Comparison of ENCODE assay signal across 12 cellular contexts in genomic region chr3:39361252-39361927, GRCh38. TPM values are rescaled to one million over a fixed set of nuclear protein-coding genes. Genes with fewer than 3 reads are reported as not detected.
DNase-seq lines count a peak whose midpoint lies in the region; ATAC-seq and TF ChIP-seq lines count a peak whose summit lies in the region.
"Had no signal": no experiment of that assay in that cellular context is flagged by ENCODE, and none has a peak within 500 bp of the region (broad histone marks: within the 10 kb centered on the region; RNA-seq: fewer than 3 reads in every experiment).

No MANE protein-coding gene starts in this region.

- ATAC-seq in HG02870 (IDR thresholded peaks at IDR 0.05; ENCODE audit: unreplicated experiment), result peak; percentile 83
- ATAC-seq in natural killer cell, result peak; percentile 83 to 93 (median 90)
- ATAC-seq in HG03439 (IDR thresholded peaks at IDR 0.05; ENCODE audit: unreplicated experiment), result no peak
- ATAC-seq: psoas muscle had no signal

- H3K4me3 Mint-ChIP-seq in activated CD4-positive, alpha-beta memory T cell treated with anti-CD3 and anti-CD28 coated beads for 36 hours, result peak overlapping the region; percentile 35
- peak overlapping the region; percentile 78 for H3K4me3 Mint-ChIP-seq in natural killer cell

- CTCF ChIA-PET in activated CD4-positive, alpha-beta memory T cell treated with anti-CD3 and anti-CD28 coated beads for 36 hours (lab: Charles Lee), result interaction anchor here (1.0 to 1.6 kb wide), 5 partner anchors 16 to 172 kb away, joined by 4 to 14 read pairs (median 5); no protein-coding TSS in a partner anchor

- no peaks in the 10 kb centered on the region for H3K9me3 ChIP-seq in HAP-1
- H3K9me3 ChIP-seq: psoas muscle, SJSA1, tibial artery had no signal

- in situ Hi-C loops in HAP-1 (cut with MboI; ENCODE audit: low sequenced_read_pairs), result no loop called here

- DNase-seq in activated CD4-positive, alpha-beta memory T cell treated with anti-CD3 and anti-CD28 coated beads for 36 hours, result peak; percentile 75
- DNase-seq in natural killer cell, result peak; percentile 46
- no peak for DNase-seq in HAP-1 (ENCODE audit: low spot score in 2 of 2)
- no peak for DNase-seq in AG08396 (ENCODE audit: low spot score)
- DNase-seq in ecto neural progenitor cell (ENCODE audit: low spot score), result no peak
- DNase-seq: H7, psoas muscle, tibial artery had no signal

- H3K4me3 ChIP-seq in GM12875 (ENCODE audit: low read depth, low read length), result peak overlapping the region; percentile 10
- no peak overlapping the region for H3K4me3 ChIP-seq in HAP-1
- H3K4me3 ChIP-seq: psoas muscle, SJSA1, tibial artery had no signal

- TF ChIP-seq CTCF in GM12875 (IDR thresholded peaks at IDR 0.05; ENCODE audit: borderline replicate concordance, insufficient read depth, low read depth, low read length) (no peak), natural killer cell (IDR thresholded peaks at IDR 0.05) (no peak)

- POLR2A ChIA-PET in activated CD4-positive, alpha-beta memory T cell treated with anti-CD3 and anti-CD28 coated beads for 36 hours (lab: Charles Lee), result no interaction called here

- no peaks in the 10 kb centered on the region for H3K27me3 ChIP-seq in HAP-1 (ENCODE audit: low read depth)
- H3K27me3 ChIP-seq: SJSA1, tibial artery had no signal

- H3K27me3 Mint-ChIP-seq in activated CD4-positive, alpha-beta memory T cell treated with anti-CD3 and anti-CD28 coated beads for 36 hours, result no peaks in the 10 kb centered on the region
- H3K27me3 Mint-ChIP-seq in natural killer cell (ENCODE audit: low read depth in 2 of 2), result no peaks in the 10 kb centered on the region

- no peaks in the 10 kb centered on the region for H3K4me1 ChIP-seq in HAP-1
- H3K4me1 ChIP-seq: psoas muscle, SJSA1, tibial artery had no signal

- intact Hi-C loops in activated CD4-positive, alpha-beta memory T cell treated with anti-CD3 and anti-CD28 coated beads for 36 hours (cut with micrococcal nuclease), result loop anchor here (1.0 to 2.0 kb wide), 2 partner anchors 15 to 33 kb away; no protein-coding TSS in a partner anchor
- intact Hi-C loops in natural killer cell (cut with micrococcal nuclease), result no loop called here

- H3K9me3 Mint-ChIP-seq in activated CD4-positive, alpha-beta memory T cell treated with anti-CD3 and anti-CD28 coated beads for 36 hours, result no peaks in the 10 kb centered on the region
- no peaks in the 10 kb centered on the region for H3K9me3 Mint-ChIP-seq in natural killer cell

- H3K4me1 Mint-ChIP-seq in activated CD4-positive, alpha-beta memory T cell treated with anti-CD3 and anti-CD28 coated beads for 36 hours (ENCODE audit: low read depth), result peaks cover 43% of the 10 kb centered on the region
- peaks cover 51 to 68% of the 10 kb centered on the region in 2 donors for H3K4me1 Mint-ChIP-seq in natural killer cell

- H3K36me3 Mint-ChIP-seq in activated CD4-positive, alpha-beta memory T cell treated with anti-CD3 and anti-CD28 coated beads for 36 hours, result no peaks in the 10 kb centered on the region
- H3K36me3 Mint-ChIP-seq in natural killer cell, result no peaks in the 10 kb centered on the region

- no peaks in the 10 kb centered on the region for H3K36me3 ChIP-seq in HAP-1 (replicated peaks)
- H3K36me3 ChIP-seq: SJSA1, tibial artery had no signal

- peak overlapping the region; percentile 53 for H3K27ac Mint-ChIP-seq in activated CD4-positive, alpha-beta memory T cell treated with anti-CD3 and anti-CD28 coated beads for 36 hours
- H3K27ac Mint-ChIP-seq in natural killer cell, result peak overlapping the region; percentile 69 to 90

RNA-seq across cellular contexts. Expression of gene SLC25A38, which starts 21.8 kb away (rescaled TPM):
- 10 to 100 TPM; 23.1 to 24.9 TPM for total RNA-seq in activated CD4-positive, alpha-beta memory T cell treated with anti-CD3 and anti-CD28 coated beads for 36 hours
- 10 to 100 TPM; 40.0 to 44.7 (median 41.7) TPM for total RNA-seq in natural killer cell

RNA-seq across cellular contexts. Expression of gene CCR8, which starts 31.9 kb away (rescaled TPM):
- under 1 TPM; 0.48 to 0.51 TPM for total RNA-seq in activated CD4-positive, alpha-beta memory T cell treated with anti-CD3 and anti-CD28 coated beads for 36 hours
- total RNA-seq in natural killer cell, result under 1 TPM in 1 of 3 donors, not detected in 2; 0.35 TPM
- total RNA-seq: H7, psoas muscle, SJSA1 had no signal

RNA-seq across cellular contexts. Expression of gene RPSA, which starts 45.1 kb away (rescaled TPM):
- 1,000 to 10,000 TPM; 2,627 to 2,738 TPM for total RNA-seq in activated CD4-positive, alpha-beta memory T cell treated with anti-CD3 and anti-CD28 coated beads for 36 hours
- total RNA-seq in natural killer cell, result 100 to 1,000 TPM; 737 to 921 (median 821) TPM

Comparison
In these comparisons a context has a peak if more than half of its experiments do, and no peak if none do; other contexts are left out.
1. DNase-seq: peak in activated CD4-positive, alpha-beta memory T cell treated with anti-CD3 and anti-CD28 coated beads for 36 hours (single experiment) and natural killer cell (single experiment); none in HAP-1 (0 of 2), AG08396 (single experiment) and ecto neural progenitor cell (single experiment).